18 cellular contexts compared by ENCODE assay signal in the genomic region with DNA sequence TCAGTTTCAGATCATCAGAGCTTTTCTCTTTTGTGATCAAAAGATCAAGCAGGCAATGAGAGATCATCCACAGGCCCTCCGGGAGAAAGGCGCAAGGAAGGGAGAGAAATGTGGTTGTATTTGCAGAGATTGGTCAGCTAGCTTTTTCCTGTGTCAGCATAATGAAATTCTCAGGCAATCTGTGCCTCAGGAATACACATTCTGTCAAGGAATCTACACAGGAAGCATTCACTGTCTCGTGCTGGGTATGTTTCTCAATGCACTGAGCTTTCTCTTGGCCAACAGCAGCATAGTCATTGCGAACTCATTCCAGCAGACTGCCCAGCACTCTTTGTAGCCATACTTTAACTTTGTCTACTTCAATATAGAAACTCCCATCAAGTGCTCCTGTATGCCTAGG.
DNase-seq lines count a peak whose midpoint lies in the region; ATAC-seq and TF ChIP-seq lines count a peak whose summit lies in the region.
"Had no signal": no experiment of that assay in that cellular context is flagged by ENCODE, and none has a peak within 500 bp of the region (broad histone marks: within the 10 kb centered on the region; RNA-seq: fewer than 3 reads in every experiment).

No MANE protein-coding gene starts in this region.

- DNase-seq in AG09309 (ENCODE audit: low read depth) (peak; percentile 38), GM04504 (ENCODE audit: low read depth) (peak; percentile 34), foreskin melanocyte (peak; percentile 59), posterior vena cava (ENCODE audit: low spot score) (no peak), occipital lobe (lab: John Stamatoyannopoulos, UW) (no peak), CD14-positive monocyte (ENCODE audit: low spot score) (no peak)
- DNase-seq in activated CD4-positive, CD25-positive, alpha-beta regulatory T cell treated with anti-CD3 and anti-CD28 coated beads, Interleukin-2, amount 50 U/mL, for 72 hours, result no peak
- DNase-seq: KBM-7; midbrain; NCI-H187; NCI-H526 treated with DMSO at 0.1 percent for 48 hours; posterior cingulate gyrus; RPMI8226; stimulated activated CD4-positive, alpha-beta T cell treated with anti-CD3 and anti-CD28 coated beads, Interleukin-4, amount 100 ng/mL, for 24 hours; stimulated activated naive CD4-positive, alpha-beta T cell had no signal

- H3K4me1 Mint-ChIP-seq in activated T-helper 17 cell treated with anti-CD3 and anti-CD28 coated beads, Interleukin-2, amount 50 U/mL, for 72 hours, result peaks cover 16% of the 10 kb centered on the region
- H3K4me1 Mint-ChIP-seq in CD14-positive monocyte, result peaks cover 8% of the 10 kb centered on the region
- H3K4me1 Mint-ChIP-seq: activated naive CD4-positive, alpha-beta T cell treated with anti-CD3 and anti-CD28 coated beads, Interleukin-2, amount 50 U/mL, for 24 hours had no signal

- H3K4me3 Mint-ChIP-seq in activated T-helper 17 cell treated with anti-CD3 and anti-CD28 coated beads, Interleukin-2, amount 50 U/mL, for 72 hours, result peak overlapping the region; percentile 43
- no peak overlapping the region for H3K4me3 Mint-ChIP-seq in CD14-positive monocyte
- H3K4me3 Mint-ChIP-seq: activated naive CD4-positive, alpha-beta T cell treated with anti-CD3 and anti-CD28 coated beads, Interleukin-2, amount 50 U/mL, for 24 hours; dendritic cell treated with granulocyte-macrophage colony-stimulating factor and Interleukin-4, amounts not matched to agents 40 ng/mL and 50 ng/mL, for 4 days had no signal

- H3K9me3 Mint-ChIP-seq in activated T-helper 17 cell treated with anti-CD3 and anti-CD28 coated beads, Interleukin-2, amount 50 U/mL, for 72 hours, result no peaks in the 10 kb centered on the region
- peaks cover 0 to 2% (median 0%) of the 10 kb centered on the region in 7 donors for H3K9me3 Mint-ChIP-seq in CD14-positive monocyte
- H3K9me3 Mint-ChIP-seq: activated naive CD4-positive, alpha-beta T cell treated with anti-CD3 and anti-CD28 coated beads, Interleukin-2, amount 50 U/mL, for 24 hours; dendritic cell treated with granulocyte-macrophage colony-stimulating factor and Interleukin-4, amounts not matched to agents 40 ng/mL and 50 ng/mL, for 4 days had no signal

- TF ChIP-seq CTCF in AG09309 (IDR thresholded peaks at IDR 0.05; ENCODE audit: control insufficient read depth, insufficient read depth, low read depth, low read length, missing control alignments) (no peak), CD14-positive monocyte (IDR thresholded peaks at IDR 0.05) (no peak)

- intact Hi-C loops in posterior vena cava (cut with DNase I), result no loop called here
- intact Hi-C loops in CD14-positive monocyte (cut with micrococcal nuclease), result no loop called here

- no peaks in the 10 kb centered on the region for H3K27me3 Mint-ChIP-seq in activated T-helper 17 cell treated with anti-CD3 and anti-CD28 coated beads, Interleukin-2, amount 50 U/mL, for 72 hours
- H3K27me3 Mint-ChIP-seq in CD14-positive monocyte (ENCODE audit: low read depth in 3 of 3), result peaks cover 3 to 6% (median 4%) of the 10 kb centered on the region in 3 donors
- H3K27me3 Mint-ChIP-seq: dendritic cell treated with granulocyte-macrophage colony-stimulating factor and Interleukin-4, amounts not matched to agents 40 ng/mL and 50 ng/mL, for 4 days had no signal

- no peak overlapping the region for H3K4me3 ChIP-seq in AG09309 (ENCODE audit: control insufficient read depth, low read depth, low read length)

- H3K27ac Mint-ChIP-seq in activated T-helper 17 cell treated with anti-CD3 and anti-CD28 coated beads, Interleukin-2, amount 50 U/mL, for 72 hours, result peak overlapping the region; percentile 29
- H3K27ac Mint-ChIP-seq in CD14-positive monocyte, result peak overlapping the region in 1 of 7 donors; percentile 33
- H3K27ac Mint-ChIP-seq: activated naive CD4-positive, alpha-beta T cell treated with anti-CD3 and anti-CD28 coated beads, Interleukin-2, amount 50 U/mL, for 24 hours; dendritic cell treated with granulocyte-macrophage colony-stimulating factor and Interleukin-4, amounts not matched to agents 40 ng/mL and 50 ng/mL, for 4 days had no signal

- ATAC-seq in activated T-helper 17 cell treated with anti-CD3 and anti-CD28 coated beads, Interleukin-2, amount 50 U/mL, for 72 hours (replicated peaks), result no peak

- no peaks in the 10 kb centered on the region for H3K36me3 Mint-ChIP-seq in activated T-helper 17 cell treated with anti-CD3 and anti-CD28 coated beads, Interleukin-2, amount 50 U/mL, for 72 hours (ENCODE audit: low read depth)
- no peaks in the 10 kb centered on the region for H3K36me3 Mint-ChIP-seq in CD14-positive monocyte
- H3K36me3 Mint-ChIP-seq: activated naive CD4-positive, alpha-beta T cell treated with anti-CD3 and anti-CD28 coated beads, Interleukin-2, amount 50 U/mL, for 24 hours had no signal

Comparison
In these comparisons a context has a peak if more than half of its experiments do, and no peak if none do; other contexts are left out.
1. DNase-seq: peak in AG09309 (single experiment), GM04504 (single experiment) and foreskin melanocyte (single experiment); none in posterior vena cava (single experiment), occipital lobe (single experiment), activated CD4-positive, CD25-positive, alpha-beta regulatory T cell treated with anti-CD3 and anti-CD28 coated beads, Interleukin-2, amount 50 U/mL, for 72 hours (single experiment) and CD14-positive monocyte (single experiment).